ENCODE assay signal across 12 cellular contexts in genomic region chr5:170597876-170598275, GRCh38.
DNase-seq lines count a peak whose midpoint lies in the region; ATAC-seq and TF ChIP-seq lines count a peak whose summit lies in the region.
"Had no signal": no experiment of that assay in that cellular context is flagged by ENCODE, and none has a peak within 500 bp of the region (broad histone marks: within the 10 kb centered on the region; RNA-seq: fewer than 3 reads in every experiment).

No MANE protein-coding gene starts in this region.

- H3K4me1 ChIP-seq in SK-N-SH (ENCODE audit: control insufficient read depth in 1 of 2, insufficient read depth in 2 of 2, low read depth in 1 of 2, low read length in 1 of 2) (peaks cover 14 to 37% of the 10 kb centered on the region in 2 experiments; a peak in 3 of 4 replicates), parathyroid adenoma (peaks cover 12% of the 10 kb centered on the region)

- H3K9ac ChIP-seq in SK-N-SH: no peak overlapping the region; the same call in 1 of the 2 replicates
- no peak overlapping the region for H3K9ac ChIP-seq in parathyroid adenoma

- H3K4me3 ChIP-seq in SK-N-SH (ENCODE audit: low read depth in 2 of 2, low read length in 1 of 2) (peak overlapping the region in 1 of 2 experiments; percentile 34; a peak in 2 of 4 replicates), parathyroid adenoma (ENCODE audit: low read depth, low read length) (no peak overlapping the region)

- no peaks in the 10 kb centered on the region for H4K20me1 ChIP-seq in SK-N-SH (ENCODE audit: insufficient read depth)

- TF ChIP-seq EP300 in SK-N-SH (IDR thresholded peaks at IDR 0.05; ENCODE audit: borderline replicate concordance in 1 of 2, low read depth in 1 of 2, low read length in 1 of 2): no peak

- 6% methylated on average over 8 of the region's 8 CpGs for WGBS in SK-N-SH (ENCODE audit: low lambda C conversion rate)

- H3K36me3 ChIP-seq in SK-N-SH (replicated peaks in 1 of 2; ENCODE audit: control insufficient read depth in 1 of 2, insufficient read depth in 2 of 2, low read length in 1 of 2) (no peaks in the 10 kb centered on the region), parathyroid adenoma (ENCODE audit: control insufficient read depth, insufficient read depth, low read length) (no peaks in the 10 kb centered on the region)

- ATAC-seq in HG03159 (IDR thresholded peaks at IDR 0.05; ENCODE audit: unreplicated experiment): no peak
- ATAC-seq in GM21529 (IDR thresholded peaks at IDR 0.05; ENCODE audit: unreplicated experiment): no peak
- no peak for ATAC-seq in HG03457 (IDR thresholded peaks at IDR 0.05; ENCODE audit: unreplicated experiment)
- ATAC-seq: Panc1; stimulated activated memory B cell treated with anti-CD40 and anti-IgM and Interleukin-4, amounts not matched to agents 10 μg/mL and 1 μg/mL and 100 μg/mL, for 72 hours had no signal

- no peak for TF ChIP-seq CTCF in SK-N-SH (IDR thresholded peaks at IDR 0.05)
- TF ChIP-seq CTCF in parathyroid adenoma (IDR thresholded peaks at IDR 0.05): no peak

- H3K79me2 ChIP-seq in SK-N-SH (ENCODE audit: insufficient read depth) (no peaks in the 10 kb centered on the region), parathyroid adenoma (no peaks in the 10 kb centered on the region)

- peaks cover 6% of the 10 kb centered on the region for H3F3A ChIP-seq in SK-N-SH (replicated peaks; ENCODE audit: insufficient read depth)

- peak overlapping the region; percentile 71 to 86 for H3K27ac ChIP-seq in SK-N-SH (ENCODE audit: low read depth in 2 of 2, low read length in 1 of 2)
- no peak overlapping the region for H3K27ac ChIP-seq in parathyroid adenoma

- DNase-seq in GM03348 (ENCODE audit: low spot score) (peak; percentile 38), SK-N-SH (no peak), foreskin melanocyte (peak; percentile 13), T-helper 2 cell (no peak)
- DNase-seq: activated CD4-positive, alpha-beta T cell treated with anti-CD3 and anti-CD28 coated beads for 1 hour; stimulated activated CD4-positive, alpha-beta T cell treated with anti-CD3 and anti-CD28 coated beads, Interleukin-12 subunit alpha, Interleukin-12 subunit beta, amount 100 ng/mL, for 4 hours had no signal

- CTCF ChIA-PET in SK-N-SH (lab: Yijun Ruan, JAX): interaction anchor here (0.8 to 27.0 kb wide), 9 partner anchors 15 to 372 kb away, joined by 3 to 614 read pairs (median 5); no protein-coding TSS in a partner anchor

- H2AFZ ChIP-seq in SK-N-SH (ENCODE audit: low read depth): peak overlapping the region; percentile 74; the same call in 1 of the 2 replicates
- peak overlapping the region; percentile 59 for H2AFZ ChIP-seq in parathyroid adenoma

- H3K27me3 ChIP-seq in SK-N-SH (ENCODE audit: insufficient read depth): no peaks in the 10 kb centered on the region
- H3K27me3 ChIP-seq in parathyroid adenoma (ENCODE audit: control insufficient read depth, insufficient read depth, low read length): no peaks in the 10 kb centered on the region

- no peaks in the 10 kb centered on the region for H3K9me2 ChIP-seq in SK-N-SH

- H3K4me2 ChIP-seq in SK-N-SH (peak overlapping the region; percentile 90), parathyroid adenoma (ENCODE audit: low read length) (peak overlapping the region; percentile 44)

- TF ChIP-seq RAD21 in SK-N-SH (IDR thresholded peaks at IDR 0.05; ENCODE audit: low read length): no peak

- POLR2A ChIA-PET in SK-N-SH (lab: Yijun Ruan, JAX): interaction anchor here (1.6 kb wide), 1 partner anchor 15 kb away, joined by 4 read pairs; no protein-coding TSS in a partner anchor

- no peaks in the 10 kb centered on the region for H3K9me3 ChIP-seq in SK-N-SH
- no peaks in the 10 kb centered on the region for H3K9me3 ChIP-seq in parathyroid adenoma (ENCODE audit: control insufficient read depth, low read length)

TF ChIP-seq in SK-N-SH, 30 proteins besides CTCF, POLR2A, EP300 and RAD21:
- TF ChIP-seq GABPA (IDR thresholded peaks at IDR 0.05; ENCODE audit: low read depth) (no peak), ZBTB33 (IDR thresholded peaks at IDR 0.05; ENCODE audit: borderline replicate concordance, low read depth) (no peak), NRF1 (IDR thresholded peaks at IDR 0.05; ENCODE audit: low read depth, low read length) (no peak), MXI1 (IDR thresholded peaks at IDR 0.05; ENCODE audit: low read depth, low read length) (no peak)
TF ChIP-seq in SK-N-SH: peak in this region for 0.

Comparison
In these comparisons a context has a peak if more than half of its experiments do, and no peak if none do; other contexts are left out.
1. DNase-seq: peak in GM03348 (single experiment) and foreskin melanocyte (single experiment); none in SK-N-SH (single experiment) and T-helper 2 cell (0 of 5).